8 cellular contexts compared by ENCODE assay signal in genomic region chr7:157276731-157277562, GRCh38. TPM values are rescaled to one million over a fixed set of nuclear protein-coding genes. Genes with fewer than 3 reads are reported as not detected.
DNase-seq lines count a peak whose midpoint lies in the region; ATAC-seq and TF ChIP-seq lines count a peak whose summit lies in the region.

No MANE protein-coding gene starts in this region.

- no peak overlapping the region for H3K9ac ChIP-seq in endodermal cell (ENCODE audit: extremely low read depth, low read length, poor library complexity, severe bottlenecking)

- no peaks in the 10 kb centered on the region for H3K36me3 Mint-ChIP-seq in endodermal cell (ENCODE audit: low read depth)

- no peak for TF ChIP-seq POLR2A in esophagus muscularis mucosa (IDR thresholded peaks at IDR 0.05; ENCODE audit: low read depth)

- TF ChIP-seq EP300 in esophagus muscularis mucosa (IDR thresholded peaks at IDR 0.05), result no peak

- no peak overlapping the region for H3K27ac ChIP-seq in endodermal cell (ENCODE audit: low read depth, low read length)
- H3K27ac ChIP-seq in thoracic aorta, result no peak overlapping the region
- no peak overlapping the region for H3K27ac ChIP-seq in esophagus muscularis mucosa (replicated peaks in 1 of 4)

- H3K4me3 ChIP-seq in endodermal cell (ENCODE audit: low read length), result no peak overlapping the region
- peak overlapping the region; percentile 12 for H3K4me3 ChIP-seq in thoracic aorta
- H3K4me3 ChIP-seq in esophagus muscularis mucosa, result no peak overlapping the region

- H3K9me3 ChIP-seq in endodermal cell (ENCODE audit: control insufficient read depth, low read length) (no peaks in the 10 kb centered on the region), thoracic aorta (no peaks in the 10 kb centered on the region), esophagus muscularis mucosa (no peaks in the 10 kb centered on the region)

- WGBS in endodermal cell (ENCODE audit: insufficient coverage in 1 of 2, insufficient read length in 1 of 2), 2 experiments, result 80 to 90% methylated on average over 5 to 21 of the region's 21 CpGs
- 54% methylated on average over 17 of the region's 21 CpGs for WGBS in esophagus muscularis mucosa

- DNase-seq in Right ventricle myocardium inferior (ENCODE audit: missing footprints) (peak; percentile 80), left cardiac atrium (no peak), OCI-M1 (lab: John Stamatoyannopoulos, UW) (peak; percentile 12), endodermal cell (peak; percentile 51), thoracic aorta (ENCODE audit: low spot score) (no peak), esophagus muscularis mucosa (ENCODE audit: extremely low spot score) (no peak), NCI-H128 (lab: John Stamatoyannopoulos, UW; ENCODE audit: unreplicated experiment) (no peak)

- H3K4me1 ChIP-seq in endodermal cell (ENCODE audit: control insufficient read depth, insufficient read depth, low read length) (peaks cover under 1% of the 10 kb centered on the region), thoracic aorta (ENCODE audit: control insufficient read depth in 1 of 2, low read depth in 2 of 2) (peaks cover 24 to 44% of the 10 kb centered on the region in 2 donors), esophagus muscularis mucosa (peaks cover 26 to 51% (median 41%) of the 10 kb centered on the region in 4 donors)

- H3K27me3 Mint-ChIP-seq in endodermal cell (ENCODE audit: insufficient read depth), result peaks cover 2% of the 10 kb centered on the region

- TF ChIP-seq CTCF in endodermal cell (conservative IDR thresholded peaks at IDR 0.05) (no peak), thoracic aorta (IDR thresholded peaks at IDR 0.05) (no peak), esophagus muscularis mucosa (IDR thresholded peaks at IDR 0.05) (no peak)

- no peak overlapping the region for H3K4me3 Mint-ChIP-seq in endodermal cell

- H3K27me3 ChIP-seq in endodermal cell (ENCODE audit: control insufficient read depth, insufficient read depth, low read length, poor library complexity, severe bottlenecking), result no peaks in the 10 kb centered on the region
- no peaks in the 10 kb centered on the region for H3K27me3 ChIP-seq in thoracic aorta (replicated peaks; ENCODE audit: insufficient read depth)
- peaks cover 0 to 47% (median 11%) of the 10 kb centered on the region in 4 donors for H3K27me3 ChIP-seq in esophagus muscularis mucosa

- intact Hi-C loops in Right ventricle myocardium inferior (cut with DNase I), result loop anchor here (5.0 to 10.0 kb wide), 2 partner anchors 60 to 108 kb away; partner anchors contain the start of gene DNAJB6
- intact Hi-C loops in left cardiac atrium (cut with DNase I), result loop anchor here in 1 of 2 donors (10.0 kb wide), 1 partner anchor 118 kb away; no protein-coding TSS in a partner anchor
- intact Hi-C loops in esophagus muscularis mucosa (cut with DNase I), result loop anchor here (10.0 kb wide), 1 partner anchor 302 kb away; no protein-coding TSS in a partner anchor

- ATAC-seq in Right ventricle myocardium inferior, result no peak
- ATAC-seq in left cardiac atrium, result no peak
- ATAC-seq in thoracic aorta (ENCODE audit: insufficient number of reproducible peaks, low FRiP score, low read depth), result no peak
- ATAC-seq in GM19351 (IDR thresholded peaks at IDR 0.05; ENCODE audit: unreplicated experiment), result no peak

- H3K36me3 ChIP-seq in endodermal cell (ENCODE audit: control insufficient read depth, insufficient read depth, low read length) (no peaks in the 10 kb centered on the region), thoracic aorta (no peaks in the 10 kb centered on the region), esophagus muscularis mucosa (no peaks in the 10 kb centered on the region)

- no peak overlapping the region for H3K27ac Mint-ChIP-seq in endodermal cell

- H3K9me3 Mint-ChIP-seq in endodermal cell, result no peaks in the 10 kb centered on the region

- peaks cover 7% of the 10 kb centered on the region for H3K4me1 Mint-ChIP-seq in endodermal cell

RNA-seq across cellular contexts. Expression of gene DNAJB6, which starts 59.9 kb away (rescaled TPM):
- total RNA-seq in Right ventricle myocardium inferior, result 195 TPM
- 100 to 1,000 TPM; 158 to 159 TPM for total RNA-seq in left cardiac atrium
- 100 to 1,000 TPM; 126 to 174 TPM for total RNA-seq in endodermal cell
- 121 TPM for polyA plus RNA-seq in endodermal cell (2013, experiment 1 of 2)
- polyA plus RNA-seq in endodermal cell (2013, experiment 2 of 2), result 112 TPM
- total RNA-seq in thoracic aorta, result 100 to 1,000 TPM; 116 to 154 TPM
- 100 to 1,000 TPM; 103 to 151 (median 139) TPM for total RNA-seq in esophagus muscularis mucosa

Comparison
In these comparisons a context has a peak if more than half of its experiments do, and no peak if none do; other contexts are left out.
1. DNase-seq: peak in Right ventricle myocardium inferior (single experiment), OCI-M1 (single experiment) and endodermal cell (single experiment); none in left cardiac atrium (single experiment), thoracic aorta (single experiment), esophagus muscularis mucosa (single experiment) and NCI-H128 (single experiment).